In the genomic region with DNA sequence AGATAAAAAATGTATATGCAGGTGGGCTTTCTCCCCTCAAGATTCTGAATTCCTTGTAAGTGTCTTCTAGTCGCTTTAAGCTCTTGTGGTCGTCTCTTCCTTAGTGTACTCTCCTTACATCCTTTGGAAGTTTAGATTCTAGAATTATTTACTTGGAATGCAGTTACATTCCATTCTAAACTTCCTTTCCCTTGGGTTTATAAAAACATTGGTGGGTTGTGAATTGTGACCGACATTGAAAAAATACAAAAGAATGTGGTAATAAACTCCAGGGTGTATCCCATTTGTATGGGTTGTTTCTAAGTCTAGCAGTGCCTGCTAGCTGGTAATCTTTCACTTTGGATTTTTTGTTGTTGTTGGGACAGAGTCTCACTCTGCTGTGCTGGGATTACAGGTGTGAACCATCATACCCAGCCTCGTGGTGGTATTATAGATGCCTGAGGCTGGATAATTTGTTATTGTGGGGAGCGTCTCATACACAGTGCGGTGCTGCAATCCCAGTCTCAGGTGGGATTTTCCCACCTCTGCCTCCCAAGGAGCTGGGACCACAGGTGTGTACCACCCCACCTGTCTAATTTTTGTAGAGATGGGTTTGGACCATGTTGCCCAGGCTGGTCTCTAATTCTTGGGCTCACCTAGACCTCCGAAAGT, we compare ENCODE assay signal across 8 cellular contexts. TPM values are rescaled to one million over a fixed set of nuclear protein-coding genes. Genes with fewer than 3 reads are reported as not detected.
DNase-seq lines count a peak whose midpoint lies in the region; ATAC-seq and TF ChIP-seq lines count a peak whose summit lies in the region.

No MANE protein-coding gene starts in this region.

- H3K27me3 Mint-ChIP-seq in natural killer cell (ENCODE audit: low read depth in 2 of 2) = no peaks in the 10 kb centered on the region

- peaks cover 72% of the 10 kb centered on the region for H3K4me1 ChIP-seq in ACC112 (ENCODE audit: control insufficient read depth, insufficient read depth, low read length, unreplicated experiment)

- H3K27ac Mint-ChIP-seq in natural killer cell = peak overlapping the region; percentile 99 to 100

- H3K4me1 Mint-ChIP-seq in natural killer cell = peaks cover 92 to 93% of the 10 kb centered on the region in 2 donors

- no peaks in the 10 kb centered on the region for H3K9me3 Mint-ChIP-seq in natural killer cell

- no peak for TF ChIP-seq CTCF in coronary artery (IDR thresholded peaks at IDR 0.05)
- TF ChIP-seq CTCF in natural killer cell (IDR thresholded peaks at IDR 0.05) = no peak

- H3K27ac ChIP-seq in ACC112 (ENCODE audit: low read depth, low read length) = peak overlapping the region; percentile 98
- peak overlapping the region; percentile 95 to 98 for H3K27ac ChIP-seq in coronary artery

- 0 out of 2 replicates have a peak, but pooled peaks cover 4% of the 10 kb centered on the region for H3K36me3 ChIP-seq in ACC112 (ENCODE audit: insufficient read depth, low read length)

- H3K4me3 ChIP-seq in ACC112 (ENCODE audit: low read depth, low read length) (peak overlapping the region; percentile 64), coronary artery (peak overlapping the region; percentile 50)

- no peak overlapping the region for H2AFZ ChIP-seq in ACC112 (ENCODE audit: low read length, unreplicated experiment)

- H3K27me3 ChIP-seq in ACC112 (ENCODE audit: insufficient read depth, low read length) = no peaks in the 10 kb centered on the region

- ATAC-seq in natural killer cell = no peak
- ATAC-seq in GM21529 (IDR thresholded peaks at IDR 0.05; ENCODE audit: unreplicated experiment) = no peak

- peak overlapping the region; percentile 93 for H3K4me3 Mint-ChIP-seq in natural killer cell

- peak; percentile 35 for DNase-seq in HT1080 (ENCODE audit: low read depth)
- peak; percentile 54 for DNase-seq in coronary artery (ENCODE audit: low spot score)
- DNase-seq in natural killer cell = no peak
- no peak for DNase-seq in AML-193 (lab: John Stamatoyannopoulos, UW)
- DNase-seq in central memory CD4-positive, alpha-beta T cell = no peak
- DNase-seq in NCI-H187 treated with DMSO at 0.1 percent for 48 hours (lab: John Stamatoyannopoulos, UW) = no peak

- intact Hi-C loops in natural killer cell (cut with micrococcal nuclease) = no loop called here

- H3K79me2 ChIP-seq in ACC112 (ENCODE audit: control insufficient read depth, insufficient read depth, low read length, unreplicated experiment) = peaks cover 97% of the 10 kb centered on the region

- no peaks in the 10 kb centered on the region for H3K36me3 Mint-ChIP-seq in natural killer cell

RNA-seq across cellular contexts. Expression of a gene that starts 9.1 kb away (rescaled TPM):
- 16.7 and 28.1 TPM in 2 replicates for total RNA-seq in HT1080 (2014; rRNA removed; shearing (Covaris generic))
- 24.0 and 28.3 TPM in 2 replicates for polyA plus RNA-seq in HT1080 (2015; cell fraction: cytosol; rRNA removed)
- polyA plus RNA-seq in HT1080 (2015; cell fraction: nucleus; rRNA removed) = 84.1 TPM in 2 replicates
- 100 to 1,000 TPM; 418 to 449 (median 441) TPM for total RNA-seq in natural killer cell

Comparison
In these comparisons a context has a peak if more than half of its experiments do, and no peak if none do; other contexts are left out.
1. DNase-seq: peak in HT1080 (single experiment) and coronary artery (single experiment); none in natural killer cell (single experiment), AML-193 (0 of 2), central memory CD4-positive, alpha-beta T cell (single experiment) and NCI-H187 treated with DMSO at 0.1 percent for 48 hours (single experiment).
2. RNA of a gene that starts 9.1 kb away (total RNA-seq): 418 to 449 TPM in natural killer cell; 16.7 to 28.1 TPM in HT1080; every median in the first group is over 10 times any median in the second.